ENCODE assay signal across 8 cellular contexts in the genomic region with DNA sequence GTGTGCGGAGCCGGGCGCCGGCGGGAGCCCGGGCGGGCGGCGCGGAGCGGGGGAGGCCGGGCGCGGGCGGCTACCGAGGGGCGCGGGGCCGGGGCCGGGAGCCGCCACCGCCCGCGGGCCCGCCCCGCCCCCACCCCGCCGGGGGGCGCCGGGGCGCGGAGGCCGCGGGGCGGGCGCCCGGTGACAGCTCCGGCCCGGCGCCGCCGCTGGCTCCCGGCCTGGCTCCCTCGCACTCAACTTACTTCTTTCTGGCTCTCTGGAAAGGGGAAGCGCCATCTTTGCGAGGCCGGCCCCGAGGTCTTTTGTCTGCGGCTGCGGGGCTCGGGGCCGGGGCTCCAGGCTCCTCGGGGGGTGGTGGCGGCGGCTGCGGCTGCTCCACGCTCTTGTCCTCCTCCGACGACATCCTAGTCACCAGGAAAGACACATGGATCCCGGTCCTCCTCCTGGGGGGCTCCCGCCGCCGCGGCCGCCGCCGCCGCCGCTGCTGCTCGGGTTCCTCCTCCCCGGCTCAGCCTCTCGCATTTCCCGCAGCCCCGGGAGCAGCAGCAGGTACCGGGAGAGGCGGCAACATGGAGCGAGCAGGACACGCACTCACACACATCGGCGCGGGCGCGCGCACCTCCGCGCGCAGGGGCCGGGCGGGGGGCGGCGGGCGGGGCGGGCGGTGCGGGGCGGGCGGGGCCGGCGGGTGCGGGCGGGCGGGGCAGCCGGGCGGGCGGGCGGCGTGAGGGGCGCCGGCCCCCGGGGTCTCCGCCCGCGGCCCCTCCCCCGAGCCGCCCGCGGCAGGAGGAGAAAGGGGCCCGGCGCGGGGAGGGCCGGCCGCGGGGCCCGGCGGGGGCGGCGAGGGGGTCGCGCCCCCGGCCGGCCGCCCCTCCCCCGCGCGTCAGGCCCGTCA. TPM values are rescaled to one million over a fixed set of nuclear protein-coding genes. Genes with fewer than 3 reads are reported as not detected.
DNase-seq lines count a peak whose midpoint lies in the region; ATAC-seq and TF ChIP-seq lines count a peak whose summit lies in the region.

Gene KMT2C (minus strand): TSS at position 620 of the 895 bp plus-strand sequence. CDS start 217 bp downstream, at position 403.

- no peak for TF ChIP-seq CTCF in GM20000 (IDR thresholded peaks at IDR 0.05; ENCODE audit: extremely low read depth, missing control alignments)
- no peak for TF ChIP-seq CTCF in LNCaP clone FGC (IDR thresholded peaks at IDR 0.05; ENCODE audit: control insufficient read depth, extremely low read depth, insufficient read depth)
- no peak for TF ChIP-seq CTCF in choroid plexus epithelial cell (conservative IDR thresholded peaks at IDR 0.05; ENCODE audit: low read depth, low read length)

- ATAC-seq in left lobe of liver (peak; percentile 60), GM18517 (IDR thresholded peaks at IDR 0.05; ENCODE audit: unreplicated experiment) (no peak)

- H3K4me3 ChIP-seq in LNCaP clone FGC (ENCODE audit: low read depth, low read length) (peak within 1 kb of the TSS; percentile 77), choroid plexus epithelial cell (ENCODE audit: low read depth, low read length) (peak within 1 kb of the TSS; percentile 76)

- DNase-seq in C1 segment of cervical spinal cord (lab: John Stamatoyannopoulos, UW), result peak in 11 of 14 donors; percentile 13 to 73 (median 34)
- DNase-seq in GM20000 (ENCODE audit: low spot score), result peak; percentile 83
- no peak for DNase-seq in LNCaP clone FGC (ENCODE audit: low read depth)
- DNase-seq in activated CD4-positive, alpha-beta T cell treated with anti-CD3 and anti-CD28 coated beads for 1 hour, result peak; percentile 31
- peak; percentile 58 for DNase-seq in choroid plexus epithelial cell (ENCODE audit: low read depth)
- DNase-seq in left lobe of liver (ENCODE audit: low spot score), result peak; percentile 78
- peak; percentile 37 for DNase-seq in stimulated activated CD4-positive, alpha-beta T cell treated with anti-CD3 and anti-CD28 coated beads, Interleukin-1b, Interleukin-23, amount 100 ng/mL, for 48 hours

RNA-seq across cellular contexts. Expression of gene KMT2C, which starts in this region (rescaled TPM):
- total RNA-seq in left lobe of liver, result 34.5 TPM
